ENCODE assay signal across 27 cellular contexts in the genomic region with DNA sequence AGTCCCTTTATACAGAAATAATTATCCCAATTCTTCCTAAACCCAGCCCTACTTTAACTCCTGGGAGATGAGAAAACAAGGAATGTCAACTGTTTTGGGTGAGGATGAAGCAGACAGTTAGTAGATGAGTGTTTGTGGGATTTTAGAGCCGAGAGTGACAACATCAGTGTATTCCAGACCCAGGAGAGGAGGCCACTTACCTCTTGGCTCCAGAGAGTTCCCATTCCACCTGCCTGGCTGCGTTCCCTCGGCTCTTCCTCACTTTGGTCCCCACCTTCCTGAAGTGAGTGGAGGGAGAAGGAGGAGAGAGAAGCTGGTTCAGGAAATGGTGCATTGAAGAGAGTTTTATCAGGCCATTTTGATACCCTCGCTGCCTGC. TPM values are rescaled to one million over a fixed set of nuclear protein-coding genes. Genes with fewer than 3 reads are reported as not detected.
"Had no signal": no experiment of that assay in that cellular context is flagged by ENCODE, and none has a peak within 500 bp of the region (broad histone marks: within the 10 kb centered on the region; RNA-seq: fewer than 3 reads in every experiment).

No MANE protein-coding gene starts in this region.

- H3K9me3 ChIP-seq: heart left ventricle, left lung, lower lobe of right lung, psoas muscle, right lobe of liver, tibial nerve had no signal

- H3K27ac Mint-ChIP-seq: immature natural killer cell; memory B cell; natural killer cell treated with Interleukin-12 subunit alpha and Interleukin-12 subunit beta and Interleukin-15 and Interleukin-18, amount 100 ng/mL, for 72 hours; stimulated activated memory B cell treated with anti-CD40 and anti-IgM and Interleukin-4, amounts not matched to agents 10 μg/mL and 1 μg/mL and 100 μg/mL, for 72 hours; stimulated activated naive CD8-positive, alpha-beta T cell treated with anti-CD3 and anti-CD28 coated beads, Interleukin-15, Interleukin-2, amounts not matched to agents 100 ng/mL and 50 ng/mL, for 24 hours had no signal

- H3K9me3 Mint-ChIP-seq: natural killer cell treated with Interleukin-12 subunit alpha and Interleukin-12 subunit beta and Interleukin-15 and Interleukin-18, amount 100 ng/mL, for 72 hours had no signal

- ATAC-seq: heart left ventricle; lower lobe of right lung; psoas muscle; stimulated activated memory B cell treated with anti-CD40 and anti-IgM and Interleukin-4, amounts not matched to agents 10 μg/mL and 1 μg/mL and 100 μg/mL, for 72 hours had no signal

- H3K27ac ChIP-seq: dorsolateral prefrontal cortex, heart left ventricle, left lung, lower lobe of right lung, psoas muscle, right lobe of liver, tibial nerve had no signal

- H3K4me1 Mint-ChIP-seq: immature natural killer cell had no signal

- DNase-seq: cortex of kidney; dorsolateral prefrontal cortex; effector CD8-positive, alpha-beta T cell; heart left ventricle; hypothalamus; immature natural killer cell; left lung; lower lobe of right lung; midbrain; psoas muscle; retina; right lobe of liver; stimulated activated CD4-positive, alpha-beta T cell treated with anti-CD3 and anti-CD28 coated beads, Interleukin-1b, Interleukin-23, amount 100 ng/mL, for 48 hours; stimulated activated CD4-positive, alpha-beta T cell treated with anti-CD3 and anti-CD28 coated beads, Interleukin-4, amount 100 ng/mL, for 24 hours had no signal

- H3K27me3 ChIP-seq: right lobe of liver, tibial nerve had no signal

- H3K36me3 ChIP-seq: heart left ventricle, left lung, lower lobe of right lung, right lobe of liver, tibial nerve had no signal

- H3K4me3 ChIP-seq: dorsolateral prefrontal cortex, heart left ventricle, left lung, lower lobe of right lung, psoas muscle, right lobe of liver, tibial nerve had no signal

- H3K4me3 Mint-ChIP-seq: immature natural killer cell; memory B cell; natural killer cell treated with Interleukin-12 subunit alpha and Interleukin-12 subunit beta and Interleukin-15 and Interleukin-18, amount 100 ng/mL, for 72 hours; stimulated activated memory B cell treated with anti-CD40 and anti-IgM and Interleukin-4, amounts not matched to agents 10 μg/mL and 1 μg/mL and 100 μg/mL, for 72 hours; stimulated activated naive CD8-positive, alpha-beta T cell treated with anti-CD3 and anti-CD28 coated beads, Interleukin-15, Interleukin-2, amounts not matched to agents 100 ng/mL and 50 ng/mL, for 24 hours had no signal

- H3K36me3 Mint-ChIP-seq: memory B cell; stimulated activated memory B cell treated with anti-CD40 and anti-IgM and Interleukin-4, amounts not matched to agents 10 μg/mL and 1 μg/mL and 100 μg/mL, for 72 hours had no signal

- H3K4me1 ChIP-seq: heart left ventricle, left lung, lower lobe of right lung, psoas muscle, right lobe of liver, tibial nerve had no signal

RNA-seq across cellular contexts. Expression of a gene that starts 0.6 kb away (rescaled TPM):
- total RNA-seq: fibroblast of lung; natural killer cell treated with Interleukin-12 subunit alpha and Interleukin-12 subunit beta and Interleukin-15 and Interleukin-18, amount 100 ng/mL, for 72 hours had no signal
- polyA plus RNA-seq: immature natural killer cell had no signal

RNA-seq across cellular contexts. Expression of a gene that starts 22.3 kb away (rescaled TPM):
- total RNA-seq: dorsolateral prefrontal cortex; esophagus mucosa; fibroblast of lung; frontal cortex; glomerular endothelial cell; heart left ventricle; lower lobe of right lung; natural killer cell treated with Interleukin-12 subunit alpha and Interleukin-12 subunit beta and Interleukin-15 and Interleukin-18, amount 100 ng/mL, for 72 hours; omental fat pad; psoas muscle; right lobe of liver; temporal lobe; tibial nerve; ureter had no signal
- polyA plus RNA-seq: fibroblast of lung, heart left ventricle, immature natural killer cell, keratinocyte, psoas muscle had no signal

RNA-seq across cellular contexts. Expression of a gene that starts 28.0 kb away (rescaled TPM):
- total RNA-seq: esophagus mucosa; fibroblast of lung; frontal cortex; glomerular endothelial cell; heart left ventricle; left lung; lower lobe of right lung; natural killer cell treated with Interleukin-12 subunit alpha and Interleukin-12 subunit beta and Interleukin-15 and Interleukin-18, amount 100 ng/mL, for 72 hours; omental fat pad; right lobe of liver; temporal lobe; ureter had no signal
- polyA plus RNA-seq: fibroblast of lung, heart left ventricle, immature natural killer cell, keratinocyte, psoas muscle had no signal
